Comparison of ENCODE assay signal across 13 cellular contexts in genomic region chr20:32497589-32498224, GRCh38.
DNase-seq lines count a peak whose midpoint lies in the region; ATAC-seq and TF ChIP-seq lines count a peak whose summit lies in the region.
"Had no signal": no experiment of that assay in that cellular context is flagged by ENCODE, and none has a peak within 500 bp of the region (broad histone marks: within the 10 kb centered on the region; RNA-seq: fewer than 3 reads in every experiment).

No MANE protein-coding gene starts in this region.

- peaks cover 18 to 24% of the 10 kb centered on the region in 2 experiments for H3K4me1 Mint-ChIP-seq in H9

- no peak overlapping the region for H2BK15ac ChIP-seq in H9 (ENCODE audit: low read depth, low read length)

- peaks cover 10% of the 10 kb centered on the region for H3K27me3 Mint-ChIP-seq in H9 (ENCODE audit: low read depth)
- H3K27me3 Mint-ChIP-seq: activated B cell treated with CpG ODN at 0.5 μM for 24 hours had no signal

- H2AFZ ChIP-seq in H9 (ENCODE audit: low read length), result no peak overlapping the region
- peak overlapping the region; percentile 53 for H2AFZ ChIP-seq in osteoblast (ENCODE audit: low read length)

- H4K20me1 ChIP-seq in H9 (ENCODE audit: control insufficient read depth, insufficient read depth, insufficient read length) (no peaks in the 10 kb centered on the region), osteoblast (ENCODE audit: insufficient read depth, low read length) (no peaks in the 10 kb centered on the region)

- H3K79me1 ChIP-seq in H9 (ENCODE audit: insufficient read depth, low read depth, low read length, poor library complexity, severe bottlenecking), result no peaks in the 10 kb centered on the region

- no peak overlapping the region for H4K8ac ChIP-seq in H9 (replicated peaks; ENCODE audit: insufficient read length, low read depth, low read length)

- H3K14ac ChIP-seq in H9 (ENCODE audit: insufficient read depth, low read length), result 0 out of 2 replicates have a peak overlapping the region, but pooled peaks have one; percentile 1

- H3K79me2 ChIP-seq in H9 (ENCODE audit: insufficient read depth, low read length), result no peaks in the 10 kb centered on the region
- no peaks in the 10 kb centered on the region for H3K79me2 ChIP-seq in osteoblast (ENCODE audit: insufficient read depth, low read length)

- no peak overlapping the region for H3T11ph ChIP-seq in H9 (ENCODE audit: low read length)

- H3K18ac ChIP-seq in H9 (ENCODE audit: insufficient read length, low read depth, low read length), result peak overlapping the region; percentile 16

- WGBS in H9 (ENCODE audit: extremely low coverage, insufficient read length, low lambda C conversion rate), result no CpG with 5 or more reads among the region's 13 CpGs

- DNase-seq in H9, result peak; percentile 43
- DNase-seq in SK-N-DZ (ENCODE audit: low spot score), result peak; percentile 79
- peak; percentile 23 for DNase-seq in osteoblast (ENCODE audit: insufficient read length, low spot score, missing footprints)
- no peak for DNase-seq in stimulated activated CD4-positive, alpha-beta T cell treated with anti-CD3 and anti-CD28 coated beads, Interleukin-2, amount 100 ng/mL, for 24 hours
- no peak for DNase-seq in GM20000 (ENCODE audit: low spot score)
- DNase-seq: activated B cell treated with CpG ODN at 0.5 μM for 24 hours, GDM1, GOT3 had no signal

- H2BK5ac ChIP-seq in H9 (ENCODE audit: insufficient read length, low read length), result no peak overlapping the region

- TF ChIP-seq CTCF in H9 (conservative IDR thresholded peaks at IDR 0.05) (no peak), osteoblast (IDR thresholded peaks at IDR 0.05; ENCODE audit: extremely low read depth, low read depth, low read length) (no peak), GM20000 (IDR thresholded peaks at IDR 0.05; ENCODE audit: extremely low read depth, missing control alignments) (no peak)

- H3K23ac ChIP-seq in H9 (ENCODE audit: insufficient read length, low read depth, low read length), result no peak overlapping the region

- peak overlapping the region in 1 of 2 experiments; percentile 42; a peak in 1 of 5 replicates for H3K4me3 Mint-ChIP-seq in H9
- H3K4me3 Mint-ChIP-seq: activated B cell treated with CpG ODN at 0.5 μM for 24 hours; CD8-positive, alpha-beta memory T cell had no signal

- H3K9me3 Mint-ChIP-seq in H9, result no peaks in the 10 kb centered on the region
- H3K9me3 Mint-ChIP-seq: activated B cell treated with CpG ODN at 0.5 μM for 24 hours; CD8-positive, alpha-beta memory T cell had no signal

- ATAC-seq in GM18858 (IDR thresholded peaks at IDR 0.05; ENCODE audit: unreplicated experiment) (no peak), GM21515 (IDR thresholded peaks at IDR 0.05; ENCODE audit: unreplicated experiment) (no peak)

- no peak overlapping the region for H3K56ac ChIP-seq in H9 (ENCODE audit: insufficient read length, low read depth, low read length)

- H3K9me3 ChIP-seq in H9 (ENCODE audit: control insufficient read depth, low read depth, low read length) (no peaks in the 10 kb centered on the region), iPS-18a (ENCODE audit: control insufficient read depth, low read depth, low read length) (no peaks in the 10 kb centered on the region), osteoblast (ENCODE audit: low read depth, low read length) (no peaks in the 10 kb centered on the region)
- H3K9me3 ChIP-seq: ascending aorta had no signal

- H3K27ac ChIP-seq in H9 (ENCODE audit: insufficient read length, low read depth, low read length), result no peak overlapping the region
- H3K27ac ChIP-seq in iPS-18a (ENCODE audit: low read length), result no peak overlapping the region
- no peak overlapping the region for H3K27ac ChIP-seq in osteoblast (ENCODE audit: low read depth, low read length)

- no peak overlapping the region for H3K4ac ChIP-seq in H9 (ENCODE audit: low read depth, low read length)

- no peaks in the 10 kb centered on the region for H3K36me3 ChIP-seq in iPS-18a (ENCODE audit: control insufficient read depth, low read depth, low read length)
- H3K36me3 ChIP-seq in osteoblast (ENCODE audit: insufficient read depth, low read length), result no peaks in the 10 kb centered on the region
- H3K36me3 ChIP-seq: ascending aorta had no signal

- H3K4me2 ChIP-seq in H9 (ENCODE audit: insufficient read depth, insufficient read length, low read length) (no peak overlapping the region), osteoblast (ENCODE audit: insufficient read depth, low read length) (no peak overlapping the region)

- no peak overlapping the region for H2BK20ac ChIP-seq in H9 (ENCODE audit: low read depth, low read length, poor library complexity, severe bottlenecking)

- H2AK5ac ChIP-seq in H9 (ENCODE audit: insufficient read length, low read length), result no peak overlapping the region

- no peak overlapping the region for H3K4me3 ChIP-seq in iPS-18a (ENCODE audit: low read length)
- H3K4me3 ChIP-seq in osteoblast (ENCODE audit: insufficient read depth, low read length), result no peak overlapping the region
- H3K4me3 ChIP-seq: ascending aorta had no signal

- H2BK120ac ChIP-seq in H9 (ENCODE audit: low read depth, low read length, poor library complexity, severe bottlenecking), result no peak overlapping the region

- H4K91ac ChIP-seq in H9 (ENCODE audit: insufficient read length, low read depth, low read length), result no peak overlapping the region

- no peaks in the 10 kb centered on the region for H3K23me2 ChIP-seq in H9 (ENCODE audit: insufficient read length, low read depth, low read length, poor library complexity, severe bottlenecking)

- H3K27ac Mint-ChIP-seq in H9, result peak overlapping the region; percentile 28 to 85 (median 81); a peak in 3 of 7 replicates
- H3K27ac Mint-ChIP-seq: activated B cell treated with CpG ODN at 0.5 μM for 24 hours had no signal

- H3K27me3 ChIP-seq in H9 (ENCODE audit: insufficient read depth, low read length) (no peaks in the 10 kb centered on the region), iPS-18a (ENCODE audit: control insufficient read depth, insufficient read depth, low read length) (no peaks in the 10 kb centered on the region), osteoblast (ENCODE audit: insufficient read depth, low read length) (peaks cover 5% of the 10 kb centered on the region)
- H3K27me3 ChIP-seq: ascending aorta had no signal

- no peak overlapping the region for H4K5ac ChIP-seq in H9 (ENCODE audit: insufficient read length, low read depth, low read length)

- H3K4me1 ChIP-seq in H9 (ENCODE audit: insufficient read depth, low read length) (no peaks in the 10 kb centered on the region; the same call in 1 of the 2 replicates), iPS-18a (ENCODE audit: control insufficient read depth, low read depth, low read length) (peaks cover 11% of the 10 kb centered on the region), osteoblast (ENCODE audit: insufficient read depth, low read length) (peaks cover 6% of the 10 kb centered on the region)
- H3K4me1 ChIP-seq: ascending aorta had no signal

- no peak overlapping the region for H2BK12ac ChIP-seq in H9 (ENCODE audit: insufficient read length, low read depth, low read length)

- H3K9ac ChIP-seq in H9 (ENCODE audit: extremely low read depth, insufficient read length, low read length) (no peak overlapping the region), iPS-18a (ENCODE audit: low read length) (peak overlapping the region; percentile 21)

- no peaks in the 10 kb centered on the region for H3K36me3 Mint-ChIP-seq in H9 (ENCODE audit: insufficient read depth in 1 of 3, low read depth in 3 of 3)

Comparison
In these comparisons a context has a peak if more than half of its experiments do, and no peak if none do; other contexts are left out.
1. DNase-seq: peak in H9 (single experiment), SK-N-DZ (single experiment) and osteoblast (single experiment); none in stimulated activated CD4-positive, alpha-beta T cell treated with anti-CD3 and anti-CD28 coated beads, Interleukin-2, amount 100 ng/mL, for 24 hours (0 of 2) and GM20000 (single experiment).